In the genomic region with DNA sequence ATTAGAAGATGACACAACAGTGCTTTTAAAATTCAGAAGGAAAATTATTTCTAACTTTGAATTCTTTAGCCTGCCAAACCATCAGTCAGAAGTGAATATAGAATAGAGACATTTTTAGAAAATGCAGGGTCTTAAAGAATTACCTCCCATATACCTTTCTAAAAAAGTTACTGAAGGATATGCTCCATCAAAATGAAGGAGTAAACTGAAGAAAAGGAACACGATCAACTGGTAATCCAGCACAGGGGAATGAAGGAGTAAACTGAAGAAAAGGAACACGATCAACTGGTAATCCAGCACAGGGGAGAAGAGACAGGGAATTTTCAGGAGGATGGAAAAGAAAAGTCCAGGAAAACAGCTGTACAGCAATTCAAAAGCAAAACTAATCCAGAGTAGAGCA, we compare ENCODE assay signal across 28 cellular contexts.
"Had no signal": no experiment of that assay in that cellular context is flagged by ENCODE, and none has a peak within 500 bp of the region (broad histone marks: within the 10 kb centered on the region; RNA-seq: fewer than 3 reads in every experiment).

No MANE protein-coding gene starts in this region.

- H3K27ac ChIP-seq: coronary artery, epithelial cell of prostate, esophagus squamous epithelium, gastrocnemius medialis, heart right ventricle, left lung, lower lobe of right lung had no signal

- DNase-seq: dermis blood vessel endothelial cell; effector CD8-positive, alpha-beta T cell; effector memory CD8-positive, alpha-beta T cell; endodermal cell; erythroblast; esophagus squamous epithelium; foreskin fibroblast; foreskin melanocyte; gastrocnemius medialis; glutamatergic neuron; head of caudate nucleus; heart right ventricle; hippocampal formation; left cardiac atrium; left lung; left ventricle myocardium superior; lower lobe of right lung; mesenchymal stem cell; mucosa of descending colon; naive B cell had no signal

- H3K27ac Mint-ChIP-seq: effector memory CD8-positive, alpha-beta T cell; endodermal cell; mesothelial cell of epicardium; naive B cell had no signal

- FAIRE-seq: colon, endometrium, islet of Langerhans, keratinocyte had no signal

- ATAC-seq: effector memory CD8-positive, alpha-beta T cell; esophagus mucosa; gastrocnemius medialis; heart right ventricle; left cardiac atrium; left lung; left ventricle myocardium superior; lower lobe of right lung; mucosa of descending colon had no signal

- H3K4me3 ChIP-seq: coronary artery, esophagus squamous epithelium, gastrocnemius medialis, heart right ventricle, left lung, lower lobe of right lung, mucosa of descending colon had no signal

- H3K27me3 ChIP-seq: esophagus squamous epithelium, gastrocnemius medialis, heart right ventricle, left lung had no signal

- H3K4me1 ChIP-seq: gastrocnemius medialis, heart right ventricle, left lung, lower lobe of right lung had no signal

- H3K36me3 ChIP-seq: esophagus squamous epithelium, gastrocnemius medialis, heart right ventricle, left lung, lower lobe of right lung had no signal

- H3K4me1 Mint-ChIP-seq: endodermal cell, mesothelial cell of epicardium had no signal

- H3K4me3 Mint-ChIP-seq: effector memory CD8-positive, alpha-beta T cell; endodermal cell; mesothelial cell of epicardium; naive B cell had no signal
